In the genomic region with DNA sequence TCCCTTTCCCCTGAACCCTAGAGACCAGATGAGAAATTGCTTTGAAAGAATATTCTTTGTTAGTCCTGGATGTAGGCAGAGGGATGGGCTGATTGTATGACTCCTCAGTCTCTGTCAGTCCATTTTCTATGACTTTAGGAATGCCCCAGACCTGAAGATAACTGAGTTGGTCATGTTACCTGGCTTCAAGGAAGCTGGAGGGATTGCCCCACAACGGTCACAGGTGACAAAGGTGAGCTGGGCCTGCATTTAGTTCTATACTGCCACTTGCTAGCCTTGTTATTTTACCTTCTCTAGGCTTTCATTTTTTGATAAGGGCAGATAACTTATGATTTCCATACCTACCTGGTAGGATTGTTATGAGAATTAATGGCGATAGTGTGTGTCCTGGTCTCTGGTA, we compare ENCODE assay signal across 24 cellular contexts.
"Had no signal": no experiment of that assay in that cellular context is flagged by ENCODE, and none has a peak within 500 bp of the region (broad histone marks: within the 10 kb centered on the region; RNA-seq: fewer than 3 reads in every experiment).

No MANE protein-coding gene starts in this region.

- H3K9ac ChIP-seq: neural progenitor cell had no signal

- H3K27ac ChIP-seq: gastrocnemius medialis, left lung, neural progenitor cell, prostate gland, right atrium auricular region, skin epidermis, suprapubic skin had no signal

- H3K4me2 ChIP-seq: neural progenitor cell had no signal

- H3K36me3 ChIP-seq: gastrocnemius medialis, left lung, neural progenitor cell, prostate gland, right atrium auricular region, suprapubic skin, thyroid gland had no signal

- DNase-seq: cerebellar nuclear complex; cortex of kidney; effector memory CD8-positive, alpha-beta T cell; foreskin fibroblast; gastrocnemius medialis; head of caudate nucleus; kidney; left lung; mesenchymal stem cell; midbrain; nucleus accumbens; stimulated activated CD4-positive, alpha-beta T cell treated with anti-CD3 and anti-CD28 coated beads, Interleukin-15, amount 100 ng/mL, for 24 hours; stimulated activated CD4-positive, alpha-beta T cell treated with anti-CD3 and anti-CD28 coated beads, Interleukin-2, amount 100 ng/mL, for 48 hours; stimulated activated naive CD4-positive, alpha-beta T cell; stimulated activated naive CD8-positive, alpha-beta T cell treated with anti-CD3 and anti-CD28 coated beads, Interleukin-15, amount 100 ng/mL, for 72 hours; thyroid gland; trophoblast cell had no signal

- H3K9me3 Mint-ChIP-seq: effector memory CD8-positive, alpha-beta T cell; nephron; stimulated activated naive CD8-positive, alpha-beta T cell treated with anti-CD3 and anti-CD28 coated beads, Interleukin-15, amount 100 ng/mL, for 72 hours had no signal

- H3K4me3 Mint-ChIP-seq: effector memory CD8-positive, alpha-beta T cell; nephron; neural progenitor cell; stimulated activated naive CD8-positive, alpha-beta T cell treated with anti-CD3 and anti-CD28 coated beads, Interleukin-15, amount 100 ng/mL, for 72 hours had no signal

- H3K27me3 Mint-ChIP-seq: effector memory CD8-positive, alpha-beta T cell; stimulated activated naive CD8-positive, alpha-beta T cell treated with anti-CD3 and anti-CD28 coated beads, Interleukin-15, amount 100 ng/mL, for 72 hours had no signal

- H3K36me3 Mint-ChIP-seq: neural progenitor cell had no signal

- H3K9me3 ChIP-seq: gastrocnemius medialis, left lung, prostate gland, right atrium auricular region, suprapubic skin, thyroid gland had no signal

- H3K4me1 ChIP-seq: neural progenitor cell, prostate gland had no signal

- H3K27me3 ChIP-seq: gastrocnemius medialis, left lung, neural progenitor cell, right atrium auricular region, suprapubic skin, thyroid gland had no signal

- ATAC-seq: effector memory CD8-positive, alpha-beta T cell; esophagus mucosa; gastrocnemius medialis; left lung; stimulated activated naive CD8-positive, alpha-beta T cell treated with anti-CD3 and anti-CD28 coated beads, Interleukin-15, amount 100 ng/mL, for 72 hours had no signal

- H3K27ac Mint-ChIP-seq: effector memory CD8-positive, alpha-beta T cell; nephron; neural progenitor cell had no signal

- H3K4me3 ChIP-seq: gastrocnemius medialis, left lung, neural progenitor cell, prostate gland, right atrium auricular region, skin epidermis, suprapubic skin, thyroid gland had no signal
